ENCODE assay signal across 29 cellular contexts in genomic region chr15:28286031-28286430, GRCh38.
"Had no signal": no experiment of that assay in that cellular context is flagged by ENCODE, and none has a peak within 500 bp of the region (broad histone marks: within the 10 kb centered on the region; RNA-seq: fewer than 3 reads in every experiment).

No MANE protein-coding gene starts in this region.

- H3K27ac Mint-ChIP-seq: stimulated activated memory B cell treated with anti-CD40 and anti-IgM and Interleukin-4, amounts not matched to agents 10 μg/mL and 1 μg/mL and 100 μg/mL, for 72 hours; stimulated activated naive CD8-positive, alpha-beta T cell treated with anti-CD3 and anti-CD28 coated beads, Interleukin-15, amount 100 ng/mL, for 72 hours had no signal

- H3K27me3 ChIP-seq: neural progenitor cell, ovary, spleen, thyroid gland, tibial nerve, upper lobe of left lung, vagina had no signal

- H3K4me1 ChIP-seq: neural progenitor cell, parathyroid adenoma, thyroid gland, tibial nerve, vagina had no signal

- H3K4me2 ChIP-seq: neural progenitor cell, smooth muscle cell had no signal

- H3K4me3 Mint-ChIP-seq: natural killer cell; nephron; stimulated activated memory B cell treated with anti-CD40 and anti-IgM and Interleukin-4, amounts not matched to agents 10 μg/mL and 1 μg/mL and 100 μg/mL, for 72 hours; stimulated activated naive CD8-positive, alpha-beta T cell treated with anti-CD3 and anti-CD28 coated beads, Interleukin-15, amount 100 ng/mL, for 72 hours had no signal

- H3K9me3 ChIP-seq: psoas muscle, thoracic aorta, thyroid gland, upper lobe of left lung, vagina had no signal

- H3K27ac ChIP-seq: neural progenitor cell, ovary, parathyroid adenoma, psoas muscle, skin epidermis, spleen, thyroid gland, tibial nerve, upper lobe of left lung, vagina had no signal

- H3K36me3 ChIP-seq: ovary, thoracic aorta had no signal

- H3K27me3 Mint-ChIP-seq: progenitor cell of endocrine pancreas; stimulated activated memory B cell treated with anti-CD40 and anti-IgM and Interleukin-4, amounts not matched to agents 10 μg/mL and 1 μg/mL and 100 μg/mL, for 72 hours; stimulated activated naive CD8-positive, alpha-beta T cell treated with anti-CD3 and anti-CD28 coated beads, Interleukin-15, amount 100 ng/mL, for 72 hours had no signal

- H2AFZ ChIP-seq: neural progenitor cell, parathyroid adenoma had no signal

- H3K4me1 Mint-ChIP-seq: nephron had no signal

- H3K9ac ChIP-seq: neural progenitor cell, parathyroid adenoma had no signal

- H3K4me3 ChIP-seq: neural progenitor cell, ovary, psoas muscle, skin epidermis, smooth muscle cell, spleen, thoracic aorta, thyroid gland, tibial nerve, upper lobe of left lung, vagina had no signal

- DNase-seq: natural killer cell; occipital lobe; ovary; posterior cingulate gyrus; psoas muscle; right cardiac atrium; spleen; stimulated activated CD4-positive, alpha-beta T cell treated with anti-CD3 and anti-CD28 coated beads, Interleukin-12 subunit alpha, Interleukin-12 subunit beta, amount 100 ng/mL, for 4 hours; stimulated activated CD4-positive, alpha-beta T cell treated with anti-CD3 and anti-CD28 coated beads, Interleukin-1b, Interleukin-23, amount 100 ng/mL, for 48 hours; stimulated activated CD4-positive, alpha-beta T cell treated with anti-CD3 and anti-CD28 coated beads, Interleukin-4, amount 100 ng/mL, for 1 hour; stimulated activated CD4-positive, alpha-beta T cell treated with anti-CD3 and anti-CD28 coated beads, Interleukin-4, amount 100 ng/mL, for 4 hours; stimulated activated CD8-positive, alpha-beta memory T cell treated with anti-CD3 and anti-CD28 coated beads, Interleukin-4, amount 100 ng/mL, for 48 hours; stimulated activated naive CD4-positive, alpha-beta T cell; stimulated activated naive CD8-positive, alpha-beta T cell treated with anti-CD3 and anti-CD28 coated beads, Interleukin-15, amount 100 ng/mL, for 72 hours; stimulated activated naive CD8-positive, alpha-beta T cell treated with anti-CD3 and anti-CD28 coated beads, Interleukin-15, Interleukin-2, amounts not matched to agents 100 U/mL and 50 U/mL, for 24 hours; thyroid gland; trophoblast cell; upper lobe of left lung had no signal

- ATAC-seq: natural killer cell; psoas muscle; sciatic nerve; stimulated activated memory B cell treated with anti-CD40 and anti-IgM and Interleukin-4, amounts not matched to agents 10 μg/mL and 1 μg/mL and 100 μg/mL, for 72 hours; stimulated activated naive CD8-positive, alpha-beta T cell treated with anti-CD3 and anti-CD28 coated beads, Interleukin-15, amount 100 ng/mL, for 72 hours; stimulated activated naive CD8-positive, alpha-beta T cell treated with anti-CD3 and anti-CD28 coated beads, Interleukin-15, Interleukin-2, amounts not matched to agents 100 U/mL and 50 U/mL, for 24 hours had no signal
